ENCODE assay signal across 10 cellular contexts in genomic region chr17:50060951-50061712, GRCh38. TPM values are rescaled to one million over a fixed set of nuclear protein-coding genes. Genes with fewer than 3 reads are reported as not detected.
A peak's percentile ranks its signal among the peaks of the same experiment; 100 is the strongest.
DNase-seq lines count a peak whose midpoint lies in the region; ATAC-seq and TF ChIP-seq lines count a peak whose summit lies in the region.
"Had no signal": no experiment of that assay in that cellular context is flagged by ENCODE, and none has a peak within 500 bp of the region (broad histone marks: within the 10 kb centered on the region; RNA-seq: fewer than 3 reads in every experiment).

No MANE protein-coding gene starts in this region.

- peaks cover 0 to 1% (median 0%) of the 10 kb centered on the region in 11 donors for H3K9me3 Mint-ChIP-seq in naive thymus-derived CD4-positive, alpha-beta T cell
- H3K9me3 Mint-ChIP-seq in nephron progenitor cell, result no peaks in the 10 kb centered on the region

- TF ChIP-seq POLR2A in stomach (IDR thresholded peaks at IDR 0.05), result no peak

- H3K27me3 Mint-ChIP-seq in naive thymus-derived CD4-positive, alpha-beta T cell, result peaks cover 0 to 3% (median 0%) of the 10 kb centered on the region in 5 donors
- peaks cover 46% of the 10 kb centered on the region for H3K27me3 Mint-ChIP-seq in nephron progenitor cell (ENCODE audit: low read depth, poor library complexity)

- DNase-seq in HT-29 (ENCODE audit: low spot score) (peak; percentile 62), cardiac fibroblast (ENCODE audit: low read depth in 2 of 2) (peak; percentile 67 to 92), kidney epithelial cell (ENCODE audit: low read depth) (no peak), stomach (peak; percentile 76), NCI-H69 (lab: John Stamatoyannopoulos, UW) (no peak), nephron progenitor cell (no peak)
- DNase-seq in naive thymus-derived CD4-positive, alpha-beta T cell, result no peak
- DNase-seq: activated CD4-positive, alpha-beta T cell treated with anti-CD3 and anti-CD28 coated beads for 36 hours; NCI-H1694 had no signal

- H3K4me3 Mint-ChIP-seq in naive thymus-derived CD4-positive, alpha-beta T cell, result no peak overlapping the region
- no peak overlapping the region for H3K4me3 Mint-ChIP-seq in nephron progenitor cell
- H3K4me3 Mint-ChIP-seq: activated CD4-positive, alpha-beta T cell treated with anti-CD3 and anti-CD28 coated beads for 36 hours had no signal

- ATAC-seq in naive thymus-derived CD4-positive, alpha-beta T cell, result no peak
- no peak for ATAC-seq in GM18867 (IDR thresholded peaks at IDR 0.05; ENCODE audit: unreplicated experiment)
- ATAC-seq: activated CD4-positive, alpha-beta T cell treated with anti-CD3 and anti-CD28 coated beads for 36 hours had no signal

- H3K36me3 Mint-ChIP-seq in naive thymus-derived CD4-positive, alpha-beta T cell, result peaks cover 4 to 7% (median 5%) of the 10 kb centered on the region in 5 donors
- H3K36me3 Mint-ChIP-seq in nephron progenitor cell (ENCODE audit: low read depth), result no peaks in the 10 kb centered on the region

- no peak overlapping the region for H3K4me3 ChIP-seq in cardiac fibroblast (replicated peaks in 1 of 2; ENCODE audit: low read depth in 2 of 2, low read length in 2 of 2)
- peak overlapping the region; percentile 91 for H3K4me3 ChIP-seq in kidney epithelial cell (ENCODE audit: low read depth, low read length)
- no peak overlapping the region for H3K4me3 ChIP-seq in stomach
- H3K4me3 ChIP-seq in naive thymus-derived CD4-positive, alpha-beta T cell (ENCODE audit: low read length), result no peak overlapping the region

- peaks cover 7% of the 10 kb centered on the region for H3K36me3 ChIP-seq in kidney epithelial cell (ENCODE audit: control insufficient read depth, insufficient read depth, low read length)
- H3K36me3 ChIP-seq in stomach, result peaks cover 0 to 12% (median 5%) of the 10 kb centered on the region in 4 donors
- H3K36me3 ChIP-seq in naive thymus-derived CD4-positive, alpha-beta T cell (ENCODE audit: control insufficient read depth in 2 of 3, insufficient read depth in 3 of 3, low read length in 3 of 3), result no peaks in the 10 kb centered on the region

- CTCF ChIA-PET in naive thymus-derived CD4-positive, alpha-beta T cell (lab: Charles Lee), result interaction anchor here (0.8 to 1.2 kb wide), 2 partner anchors 15 to 26 kb away, joined by 3 read pairs; no protein-coding TSS in a partner anchor

- TF ChIP-seq EP300 in stomach (IDR thresholded peaks at IDR 0.05), result no peak

- WGBS in stomach, 5 donors, result 62 to 70% (median 68%) methylated on average over 8 to 9 of the region's 9 CpGs

- H3K27me3 ChIP-seq in kidney epithelial cell (ENCODE audit: control insufficient read depth, insufficient read depth, low read length) (no peaks in the 10 kb centered on the region), stomach (peaks cover 0 to 5% (median 0%) of the 10 kb centered on the region in 3 donors)
- no peaks in the 10 kb centered on the region for H3K27me3 ChIP-seq in naive thymus-derived CD4-positive, alpha-beta T cell (ENCODE audit: control insufficient read depth in 2 of 2, insufficient read depth in 2 of 2, low read length in 2 of 2)

- intact Hi-C loops in stomach (cut with DNase I; ENCODE audit: low total_unique reads), result no loop called here
- intact Hi-C loops in naive thymus-derived CD4-positive, alpha-beta T cell (cut with micrococcal nuclease), result no loop called here

- H3K27ac Mint-ChIP-seq in naive thymus-derived CD4-positive, alpha-beta T cell, result no peak overlapping the region
- no peak overlapping the region for H3K27ac Mint-ChIP-seq in nephron progenitor cell
- H3K27ac Mint-ChIP-seq: activated CD4-positive, alpha-beta T cell treated with anti-CD3 and anti-CD28 coated beads for 36 hours had no signal

- H3K4me1 Mint-ChIP-seq in naive thymus-derived CD4-positive, alpha-beta T cell, result peaks cover 10 to 22% (median 14%) of the 10 kb centered on the region in 7 donors
- peaks cover 57% of the 10 kb centered on the region for H3K4me1 Mint-ChIP-seq in nephron progenitor cell

- H3K4me1 ChIP-seq in stomach, result peaks cover 85 to 95% (median 90%) of the 10 kb centered on the region in 4 donors
- peaks cover 0 to 7% of the 10 kb centered on the region in 2 donors for H3K4me1 ChIP-seq in naive thymus-derived CD4-positive, alpha-beta T cell (ENCODE audit: control insufficient read depth in 2 of 2, insufficient read depth in 2 of 2, low read length in 2 of 2)

- TF ChIP-seq CTCF in cardiac fibroblast (IDR thresholded peaks at IDR 0.05; ENCODE audit: low read depth, low read length), result no peak
- no peak for TF ChIP-seq CTCF in kidney epithelial cell (IDR thresholded peaks at IDR 0.05; ENCODE audit: insufficient read depth, low read length, poor library complexity, severe bottlenecking)
- no peak for TF ChIP-seq CTCF in stomach (IDR thresholded peaks at IDR 0.05)
- no peak for TF ChIP-seq CTCF in nephron progenitor cell (IDR thresholded peaks at IDR 0.05)

- POLR2A ChIA-PET in naive thymus-derived CD4-positive, alpha-beta T cell (lab: Charles Lee), result no interaction called here

- no peaks in the 10 kb centered on the region for H3K9me3 ChIP-seq in stomach
- H3K9me3 ChIP-seq in naive thymus-derived CD4-positive, alpha-beta T cell (ENCODE audit: control insufficient read depth in 2 of 3, low read length in 3 of 3), result no peaks in the 10 kb centered on the region

- H3K27ac ChIP-seq in stomach, result peak overlapping the region; percentile 65 to 97 (median 96)
- no peak overlapping the region for H3K27ac ChIP-seq in naive thymus-derived CD4-positive, alpha-beta T cell (ENCODE audit: low read depth, low read length)

RNA-seq across cellular contexts. Expression of gene ITGA3, which starts 5.2 kb away (rescaled TPM):
- 218 and 237 TPM in 2 replicates for total RNA-seq in HT-29 (2014; rRNA removed; shearing (Covaris generic))
- total RNA-seq in kidney epithelial cell (1,029 and 1,224 TPM in 2 replicates), stomach (100 to 1,000 TPM in 4 of 5 donors, 10 to 100 TPM in 1; 33.6 to 698 (median 193) TPM)
- 10 to 100 TPM in 2 of 3 donors, 1 to 10 TPM in 1; 6.9 to 37.5 (median 29.5) TPM for polyA plus RNA-seq in stomach
- 10 to 100 TPM in 2 of 5 experiments, 1 to 10 TPM in 3; 4.0 to 14.6 (median 8.6) TPM for total RNA-seq in naive thymus-derived CD4-positive, alpha-beta T cell
- polyA plus RNA-seq in naive thymus-derived CD4-positive, alpha-beta T cell, result 1 to 10 TPM; 1.4 to 2.4 TPM

RNA-seq across cellular contexts. Expression of gene PDK2, which starts 34.0 kb away (rescaled TPM):
- 31.3 and 31.9 TPM in 2 replicates for total RNA-seq in HT-29 (2014; rRNA removed; shearing (Covaris generic))
- total RNA-seq in kidney epithelial cell (12.7 and 14.5 TPM in 2 replicates), stomach (100 to 1,000 TPM in 1 of 5 donors, 10 to 100 TPM in 2, 1 to 10 TPM in 2; 4.6 to 255 (median 31.2) TPM)
- polyA plus RNA-seq in stomach, result 10 to 100 TPM; 13.5 to 20.6 (median 20.1) TPM
- 10 to 100 TPM; 16.7 to 48.3 (median 22.5) TPM for total RNA-seq in naive thymus-derived CD4-positive, alpha-beta T cell
- 10 to 100 TPM; 37.2 to 50.4 TPM for polyA plus RNA-seq in naive thymus-derived CD4-positive, alpha-beta T cell

Comparison
In these comparisons a context has a peak if more than half of its experiments do, and no peak if none do; other contexts are left out.
1. DNase-seq: peak in HT-29 (single experiment), cardiac fibroblast (2 of 2) and stomach (single experiment); none in kidney epithelial cell (single experiment), NCI-H69 (single experiment), naive thymus-derived CD4-positive, alpha-beta T cell (0 of 9) and nephron progenitor cell (single experiment).